In genomic region chr3:11000528-11000927, GRCh38 we compare ENCODE assay signal across 17 cellular contexts. TPM values are rescaled to one million over a fixed set of nuclear protein-coding genes. Genes with fewer than 3 reads are reported as not detected.
DNase-seq lines count a peak whose midpoint lies in the region; ATAC-seq, FAIRE-seq and TF ChIP-seq lines count a peak whose summit lies in the region.
"Had no signal": no experiment of that assay in that cellular context is flagged by ENCODE, and none has a peak within 500 bp of the region (broad histone marks: within the 10 kb centered on the region; RNA-seq: fewer than 3 reads in every experiment).

No MANE protein-coding gene starts in this region.

- BruUV-seq in K562 (replicated peaks; lab: Mats Ljungman, UMichigan): no TSS peak

- peaks cover 6 to 44% of the 10 kb centered on the region in 2 experiments; a peak in 3 of 5 replicates for H3K27me3 ChIP-seq in K562 (ENCODE audit: control insufficient read depth in 2 of 2, insufficient read depth in 2 of 2, low read length in 2 of 2)
- H3K27me3 ChIP-seq in right lobe of liver: no peaks in the 10 kb centered on the region

- H3K4me1 ChIP-seq in K562 (replicated peaks in 1 of 2; ENCODE audit: control insufficient read depth in 2 of 2, insufficient read depth in 2 of 2, low read length in 2 of 2) (peaks cover 0 to 5% of the 10 kb centered on the region in 2 experiments; a peak in 2 of 5 replicates), right lobe of liver (peaks cover 0 to 96% (median 46%) of the 10 kb centered on the region in 4 donors)
- H3K4me1 ChIP-seq: Caco-2, HAP-1 had no signal

- no peak for TF ChIP-seq POLR2A in K562 (conservative IDR thresholded peaks at IDR 0.05)
- TF ChIP-seq POLR2A in right lobe of liver (IDR thresholded peaks at IDR 0.05): no peak

- H3K27ac ChIP-seq in K562 (ENCODE audit: extremely low read depth, low read depth, low read length): no peak overlapping the region
- H3K27ac ChIP-seq in cingulate gyrus (ENCODE audit: low read depth, low read length): peak overlapping the region; percentile 84
- H3K27ac ChIP-seq in right lobe of liver: peak overlapping the region; percentile 75 to 89 (median 84)

- no peak overlapping the region for H2AFZ ChIP-seq in K562 (ENCODE audit: low read depth, low read length)

- no peak for FAIRE-seq in K562 (lab: Jason Lieb, UNC)
- FAIRE-seq: A204.1, GM19239, H1 had no signal

- peaks cover 20% of the 10 kb centered on the region for H4K20me1 ChIP-seq in K562 (replicated peaks; ENCODE audit: control insufficient read depth, insufficient read depth, low read length)

- no peaks in the 10 kb centered on the region for H3K9me1 ChIP-seq in K562 (ENCODE audit: control insufficient read depth, insufficient read depth, low read length)

- CTCF ChIA-PET in K562 (lab: Yijun Ruan, JAX; ENCODE audit: low intra/inter-chr PET ratio): no interaction called here

- no peak overlapping the region for H3K4me3 ChIP-seq in K562
- H3K4me3 ChIP-seq in right lobe of liver: no peak overlapping the region
- H3K4me3 ChIP-seq: HAP-1 had no signal

- intact Hi-C loops in K562 (cut with micrococcal nuclease): no loop called here
- intact Hi-C loops in right lobe of liver (cut with DNase I): no loop called here

- H3K9me3 ChIP-seq in K562 (replicated peaks; ENCODE audit: control insufficient read depth, insufficient read depth, low read depth, low read length) (no peaks in the 10 kb centered on the region), right lobe of liver (no peaks in the 10 kb centered on the region)
- H3K9me3 ChIP-seq: Caco-2, HAP-1 had no signal

- no peak for DNase-seq in K562 (ENCODE audit: extremely low read depth in 1 of 4, low spot score in 3 of 4)
- no peak for DNase-seq in right lobe of liver
- DNase-seq in foreskin melanocyte: no peak
- DNase-seq in stimulated activated CD4-positive, alpha-beta T cell treated with anti-CD3 and anti-CD28 coated beads, Interleukin-12 subunit alpha, Interleukin-12 subunit beta, amount 100 ng/mL, for 4 hours: no peak
- DNase-seq in Ammon's horn (ENCODE audit: low spot score): no peak
- DNase-seq: CD8-positive, alpha-beta T cell; GF-D8 had no signal

- WGBS in K562 (ENCODE audit: insufficient coverage, low coverage, missing lambda C conversion rate): 0% methylated on average over 2 of the region's 2 CpGs
- WGBS in right lobe of liver (ENCODE audit: insufficient coverage, low coverage, low lambda C conversion rate, missing lambda C conversion rate): 35% methylated on average over 2 of the region's 2 CpGs

- no peak overlapping the region for H3K9ac ChIP-seq in K562 (ENCODE audit: insufficient read depth in 1 of 2, low read depth in 2 of 2, low read length in 2 of 2)

- no peaks in the 10 kb centered on the region for H3K79me2 ChIP-seq in K562 (ENCODE audit: control insufficient read depth, insufficient read depth, low read length)

- in situ Hi-C loops in K562 (cut with MboI): no loop called here

- H3K4me2 ChIP-seq in K562 (ENCODE audit: insufficient read depth, low read length): no peak overlapping the region; the same call in 1 of the 2 replicates

- TF ChIP-seq RAD21 in K562 (CRISPR knock-in tag; conservative IDR thresholded peaks at IDR 0.05 in 1 of 2, IDR thresholded peaks at IDR 0.05 in 1 of 2): no peak

- TF ChIP-seq CTCF in K562 (IDR thresholded peaks at IDR 0.05 in 2 of 3, conservative IDR thresholded peaks at IDR 0.05 in 1 of 3; ENCODE audit: insufficient read depth in 2 of 3, low read depth in 1 of 3, low read length in 3 of 3) (no peak), right lobe of liver (IDR thresholded peaks at IDR 0.05) (no peak)

- POLR2A ChIA-PET in K562 (lab: Yijun Ruan, JAX): interaction anchor here (0.8 kb wide), 1 partner anchor 10 kb away, joined by 4 read pairs; no protein-coding TSS in a partner anchor

- ATAC-seq in K562 (no peak), right lobe of liver (no peak), GM21528 (IDR thresholded peaks at IDR 0.05; ENCODE audit: low FRiP score, unreplicated experiment) (no peak)
- ATAC-seq: CD8-positive, alpha-beta T cell had no signal

- TF ChIP-seq EP300 in K562 (IDR thresholded peaks at IDR 0.05; ENCODE audit: low read length): no peak

- H3K36me3 ChIP-seq in K562 (ENCODE audit: control insufficient read depth, insufficient read depth, low read length) (no peaks in the 10 kb centered on the region), right lobe of liver (no peaks in the 10 kb centered on the region)
- H3K36me3 ChIP-seq: HAP-1 had no signal

TF ChIP-seq in K562, 482 proteins besides CTCF, POLR2A, EP300 and RAD21:
- TF ChIP-seq, protein P1, sequence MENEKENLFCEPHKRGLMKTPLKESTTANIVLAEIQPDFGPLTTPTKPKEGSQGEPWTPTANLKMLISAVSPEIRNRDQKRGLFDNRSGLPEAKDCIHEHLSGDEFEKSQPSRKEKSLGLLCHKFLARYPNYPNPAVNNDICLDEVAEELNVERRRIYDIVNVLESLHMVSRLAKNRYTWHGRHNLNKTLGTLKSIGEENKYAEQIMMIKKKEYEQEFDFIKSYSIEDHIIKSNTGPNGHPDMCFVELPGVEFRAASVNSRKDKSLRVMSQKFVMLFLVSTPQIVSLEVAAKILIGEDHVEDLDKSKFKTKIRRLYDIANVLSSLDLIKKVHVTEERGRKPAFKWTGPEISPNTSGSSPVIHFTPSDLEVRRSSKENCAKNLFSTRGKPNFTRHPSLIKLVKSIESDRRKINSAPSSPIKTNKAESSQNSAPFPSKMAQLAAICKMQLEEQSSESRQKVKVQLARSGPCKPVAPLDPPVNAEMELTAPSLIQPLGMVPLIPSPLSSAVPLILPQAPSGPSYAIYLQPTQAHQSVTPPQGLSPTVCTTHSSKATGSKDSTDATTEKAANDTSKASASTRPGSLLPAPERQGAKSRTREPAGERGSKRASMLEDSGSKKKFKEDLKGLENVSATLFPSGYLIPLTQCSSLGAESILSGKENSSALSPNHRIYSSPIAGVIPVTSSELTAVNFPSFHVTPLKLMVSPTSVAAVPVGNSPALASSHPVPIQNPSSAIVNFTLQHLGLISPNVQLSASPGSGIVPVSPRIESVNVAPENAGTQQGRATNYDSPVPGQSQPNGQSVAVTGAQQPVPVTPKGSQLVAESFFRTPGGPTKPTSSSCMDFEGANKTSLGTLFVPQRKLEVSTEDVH (IDR thresholded peaks at IDR 0.05; ENCODE audit: low read depth, partially characterized antibody): no peak
- TF ChIP-seq RBM25 (IDR thresholded peaks at IDR 0.05; ENCODE audit: low read depth, low read length, severe bottlenecking): peak; percentile 77
- TF ChIP-seq CTBP1 (IDR thresholded peaks at IDR 0.05; ENCODE audit: borderline replicate concordance): no peak
- no peak for TF ChIP-seq FOS (IDR thresholded peaks at IDR 0.05; ENCODE audit: extremely low read depth, insufficient read length)

RNA-seq across cellular contexts. Expression of gene SLC6A1, which starts 8.0 kb away (rescaled TPM):
- not detected in 2 replicates for total RNA-seq in K562 (2011; cell fraction: chromatin; rRNA removed; ENCODE audit: low replicate concordance)
- total RNA-seq in K562 (2011; cell fraction: nucleolus; rRNA removed): not detected in 2 replicates
- total RNA-seq in K562 (2011; cell fraction: nucleoplasm; rRNA removed): not detected in 2 replicates
- total RNA-seq in K562 (2014; rRNA removed): not detected in 2 replicates
- not detected in 2 replicates for total RNA-seq in K562 (2014; rRNA removed; fragmentation: Illumina TruSeq; extraction: Trizol)
- total RNA-seq in K562 (2015; rRNA removed; fragmentation: Illumina TruSeq; extraction: Trizol): not detected in 2 replicates
- total RNA-seq in K562 (2021): not detected in 2 replicates
- not detected in 2 replicates for polyA plus RNA-seq in K562 (2011; rRNA removed)
- polyA plus RNA-seq in K562 (2011; cell fraction: cytosol; rRNA removed): not detected in 2 replicates
- polyA plus RNA-seq in K562 (2011; cell fraction: nucleus; rRNA removed): not detected in 2 replicates
- polyA plus RNA-seq in K562 (2012): 0.01 TPM in 1 of 2 replicates, not detected in the other
- polyA plus RNA-seq in K562 (2014; fragmentation: Illumina TruSeq; extraction: Trizol): not detected in 2 replicates
- polyA plus RNA-seq in K562 (2014; fragmentation: Nextera tagmentation; extraction: Ambion mirVana): not detected
- not detected in 2 replicates for polyA plus RNA-seq in K562 (2014; rRNA removed)
- not detected in 2 replicates for polyA minus RNA-seq in K562 (2011; rRNA and poly(A)+ RNA removed)
- polyA minus RNA-seq in K562 (2011; cell fraction: cytosol; rRNA and poly(A)+ RNA removed): not detected in 2 replicates
- not detected in 2 replicates for polyA minus RNA-seq in K562 (2011; cell fraction: nucleus; rRNA and poly(A)+ RNA removed)
- 10 to 100 TPM; 14.5 to 70.1 (median 37.3) TPM for total RNA-seq in right lobe of liver
- total RNA-seq: Caco-2; CD8-positive, alpha-beta T cell; HT1080 had no signal
- polyA plus RNA-seq: BJ, CD14-positive monocyte had no signal

Comparison
In these comparisons a context has a peak if more than half of its experiments do, and no peak if none do; other contexts are left out.
1. RNA of gene SLC6A1, which starts 8.0 kb away (total RNA-seq): 14.5 to 70.1 TPM in right lobe of liver; not detected in K562; every median in the first group is over 10 times any median in the second.